In the genomic region with DNA sequence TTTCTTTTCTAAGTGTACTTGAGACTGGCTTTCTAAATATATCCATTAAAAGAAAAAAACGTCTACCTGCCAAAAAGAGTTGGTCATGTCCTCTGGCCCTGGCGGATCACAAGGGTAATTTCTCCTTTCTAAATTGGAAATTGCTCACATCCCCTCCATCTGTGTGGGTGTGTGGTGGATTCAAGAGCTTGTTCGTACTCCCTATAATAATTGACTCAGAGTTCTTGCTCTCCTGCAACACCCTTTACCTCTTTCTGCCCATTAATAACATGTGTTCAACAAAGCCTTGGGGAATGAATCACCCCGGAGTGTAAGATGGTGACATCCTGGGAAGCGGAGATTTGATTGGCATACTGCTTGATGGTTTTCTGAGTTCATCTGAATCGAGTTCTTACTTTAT, we compare ENCODE assay signal across 17 cellular contexts.
DNase-seq lines count a peak whose midpoint lies in the region; TF ChIP-seq lines count a peak whose summit lies in the region.
"Had no signal": no experiment of that assay in that cellular context is flagged by ENCODE, and none has a peak within 500 bp of the region (broad histone marks: within the 10 kb centered on the region; RNA-seq: fewer than 3 reads in every experiment).

No MANE protein-coding gene starts in this region.

- no peaks in the 10 kb centered on the region for H3K27me3 ChIP-seq in parathyroid adenoma (ENCODE audit: control insufficient read depth, insufficient read depth, low read length)
- H3K27me3 ChIP-seq: thyroid gland had no signal

- H2AFZ ChIP-seq in parathyroid adenoma = peak overlapping the region; percentile 17

- DNase-seq in HCEC 1CT (peak; percentile 82), NCI-H2227 treated with DMSO at 0.1 percent for 48 hours (lab: John Stamatoyannopoulos, UW) (peak; percentile 26), epithelial cell of proximal tubule (ENCODE audit: low read depth) (peak; percentile 95), iPS-NIHi11 (ENCODE audit: low spot score) (no peak), NCI-H2081 (lab: John Stamatoyannopoulos, UW) (no peak), Ammon's horn (ENCODE audit: low spot score) (no peak)
- DNase-seq: activated CD4-positive, alpha-beta memory T cell treated with anti-CD3 and anti-CD28 coated beads for 36 hours; CD4-positive, CD25-positive, alpha-beta regulatory T cell; cerebellar nuclear complex; endodermal cell; GDM1; glutamatergic neuron; stimulated activated CD4-positive, alpha-beta T cell treated with anti-CD3 and anti-CD28 coated beads, Interleukin-4, amount 100 ng/mL, for 4 hours; SW 1271; thyroid gland had no signal

- H3K36me3 ChIP-seq in parathyroid adenoma (ENCODE audit: control insufficient read depth, insufficient read depth, low read length) = no peaks in the 10 kb centered on the region
- H3K36me3 ChIP-seq: neutrophil, thyroid gland had no signal

- H3K4me1 ChIP-seq in parathyroid adenoma = peaks cover 6% of the 10 kb centered on the region

- H3K4me2 ChIP-seq in parathyroid adenoma (ENCODE audit: low read length) = no peak overlapping the region

- H3K9me3 ChIP-seq in parathyroid adenoma (ENCODE audit: control insufficient read depth, low read length) = no peaks in the 10 kb centered on the region
- H3K9me3 ChIP-seq: neutrophil, thyroid gland had no signal

- peak overlapping the region; percentile 19 for H3K4me3 ChIP-seq in epithelial cell of proximal tubule (ENCODE audit: low read depth, low read length)
- H3K4me3 ChIP-seq in parathyroid adenoma (ENCODE audit: low read depth, low read length) = no peak overlapping the region
- H3K4me3 ChIP-seq: thyroid gland had no signal

- no peaks in the 10 kb centered on the region for H3K79me2 ChIP-seq in parathyroid adenoma

- no peak overlapping the region for H3K9ac ChIP-seq in parathyroid adenoma

- no peak overlapping the region for H3K27ac ChIP-seq in parathyroid adenoma
- H3K27ac ChIP-seq: neutrophil, thyroid gland had no signal

- TF ChIP-seq CTCF in epithelial cell of proximal tubule (conservative IDR thresholded peaks at IDR 0.05; ENCODE audit: low read depth, low read length) = peak; percentile 32
- TF ChIP-seq CTCF in parathyroid adenoma (IDR thresholded peaks at IDR 0.05) = no peak

Comparison
In these comparisons a context has a peak if more than half of its experiments do, and no peak if none do; other contexts are left out.
1. DNase-seq: peak in HCEC 1CT (single experiment), NCI-H2227 treated with DMSO at 0.1 percent for 48 hours (single experiment) and epithelial cell of proximal tubule (single experiment); none in iPS-NIHi11 (single experiment), NCI-H2081 (0 of 2) and Ammon's horn (single experiment).